8 cellular contexts compared by ENCODE assay signal in genomic region chr4:99405433-99406115, GRCh38. TPM values are rescaled to one million over a fixed set of nuclear protein-coding genes. Genes with fewer than 3 reads are reported as not detected.
A peak's percentile ranks its signal among the peaks of the same experiment; 100 is the strongest.
DNase-seq lines count a peak whose midpoint lies in the region; ATAC-seq and TF ChIP-seq lines count a peak whose summit lies in the region.

No MANE protein-coding gene starts in this region.

- TF ChIP-seq CTCF in AG04450 (IDR thresholded peaks at IDR 0.05; ENCODE audit: low read depth, low read length), result peak; percentile 97
- peak; percentile 92 for TF ChIP-seq CTCF in VCaP (conservative IDR thresholded peaks at IDR 0.05)
- TF ChIP-seq CTCF in breast epithelium (IDR thresholded peaks at IDR 0.05), result peak; percentile 86 to 94 (median 93)

- no peak for TF ChIP-seq POLR2A in breast epithelium (IDR thresholded peaks at IDR 0.05)

- DNase-seq in AG04450 (ENCODE audit: low read depth, low spot score), result peak; percentile 70
- DNase-seq in NCI-H2081 treated with DMSO at 0.1 percent for 48 hours (lab: John Stamatoyannopoulos, UW), result peak; percentile 5
- peak in 1 of 2 donors; percentile 49 for DNase-seq in breast epithelium (ENCODE audit: low spot score in 2 of 2)
- peak; percentile 83 for DNase-seq in islet precursor cell
- DNase-seq in stimulated activated CD4-positive, alpha-beta T cell treated with anti-CD3 and anti-CD28 coated beads, Interleukin-1b, Interleukin-23, amount 100 ng/mL, for 48 hours, result peak; percentile 47

- intact Hi-C loops in breast epithelium (cut with DNase I; ENCODE audit: low total_unique reads), result no loop called here

- POLR2A ChIA-PET in AG04450 (lab: Yijun Ruan, JAX), result interaction anchor here (0.8 kb wide), 1 partner anchor 316 kb away, joined by 3 read pairs; no protein-coding TSS in a partner anchor

- H3K4me1 ChIP-seq in breast epithelium, result no peaks in the 10 kb centered on the region

- H3K4me3 ChIP-seq in AG04450 (ENCODE audit: low read depth, low read length) (no peak overlapping the region), breast epithelium (no peak overlapping the region)

- CTCF ChIA-PET in AG04450 (lab: Charles Lee), result interaction anchor here (0.6 to 10.8 kb wide), 36 partner anchors 9 to 1300 kb away, joined by 3 to 122 read pairs (median 5); partner anchors contain the start of genes ADH4, ADH5 and METAP1

- no peaks in the 10 kb centered on the region for H3K36me3 ChIP-seq in breast epithelium

- ATAC-seq in GM18868 (IDR thresholded peaks at IDR 0.05; ENCODE audit: unreplicated experiment) (peak; percentile 31), GM18873 (IDR thresholded peaks at IDR 0.05; ENCODE audit: low FRiP score, unreplicated experiment) (no peak)

- peaks cover 2% of the 10 kb centered on the region for H3K27me3 ChIP-seq in AG04450 (ENCODE audit: control insufficient read depth, insufficient read depth, low read length)
- no peaks in the 10 kb centered on the region for H3K27me3 ChIP-seq in breast epithelium

- H3K9me3 ChIP-seq in AG04450 (ENCODE audit: control insufficient read depth, insufficient read depth, low read length), result no peaks in the 10 kb centered on the region
- H3K9me3 ChIP-seq in breast epithelium, result no peaks in the 10 kb centered on the region

- no peak overlapping the region for H3K27ac ChIP-seq in AG04450 (ENCODE audit: low read depth, low read length)
- no peak overlapping the region for H3K27ac ChIP-seq in VCaP
- peak overlapping the region; percentile 74 to 83 for H3K27ac ChIP-seq in breast epithelium

RNA-seq across cellular contexts. Expression of gene ADH7, which starts 29.6 kb away (rescaled TPM):
- polyA plus RNA-seq in AG04450 (2011; rRNA removed), result not detected in 2 replicates
- polyA minus RNA-seq in AG04450 (2011; rRNA and poly(A)+ RNA removed), result not detected in 2 replicates
- total RNA-seq in breast epithelium, result not detected

RNA-seq across cellular contexts. Expression of gene ADH1C, which starts 53.0 kb away (rescaled TPM):
- 0.77 and 0.88 TPM in 2 replicates for polyA plus RNA-seq in AG04450 (2011; rRNA removed)
- polyA minus RNA-seq in AG04450 (2011; rRNA and poly(A)+ RNA removed), result 0.64 and 0.65 TPM in 2 replicates
- 10 to 100 TPM in 2 of 3 donors, 1 to 10 TPM in 1; 8.8 to 50.1 (median 31.8) TPM for total RNA-seq in breast epithelium

Comparison
In these comparisons a context has a peak if more than half of its experiments do, and no peak if none do; other contexts are left out.
1. H3K27ac ChIP-seq: peak in breast epithelium (2 of 2); none in AG04450 (single experiment) and VCaP (single experiment).
2. Peak in every context shown above with its lines, with median percentiles within 50 percentile points of each other: CTCF ChIP-seq.